In genomic region chr14:89491701-89492381, GRCh38 we compare ENCODE assay signal across 30 cellular contexts.
A peak's percentile ranks its signal among the peaks of the same experiment; 100 is the strongest.
DNase-seq lines count a peak whose midpoint lies in the region; ATAC-seq and TF ChIP-seq lines count a peak whose summit lies in the region.
"Had no signal": no experiment of that assay in that cellular context is flagged by ENCODE, and none has a peak within 500 bp of the region (broad histone marks: within the 10 kb centered on the region; RNA-seq: fewer than 3 reads in every experiment).

No MANE protein-coding gene starts in this region.

- H3K27ac ChIP-seq in ascending aorta = peak overlapping the region; percentile 59 to 70
- H3K27ac ChIP-seq: breast epithelium, heart right ventricle, PC-9, thyroid gland, uterus had no signal

- no peaks in the 10 kb centered on the region for H3K9me3 ChIP-seq in ascending aorta
- H3K9me3 ChIP-seq: breast epithelium, heart right ventricle, SK-N-SH, thyroid gland, uterus had no signal

- H3K36me3 ChIP-seq in ascending aorta = no peaks in the 10 kb centered on the region
- H3K36me3 ChIP-seq: breast epithelium, heart right ventricle, thyroid gland, uterus had no signal

- H3K27ac Mint-ChIP-seq in stimulated activated effector memory CD8-positive, alpha-beta T cell treated with anti-CD3 and anti-CD28 coated beads, Interleukin-12 subunit alpha, Interleukin-12 subunit beta, amount 100 ng/mL, for 72 hours = peak overlapping the region; percentile 10
- H3K27ac Mint-ChIP-seq: T-helper 1 cell treated with Interleukin-12 subunit alpha and Interleukin-12 subunit beta and Interleukin-4 antibody, amounts not matched to agents 30 μg/mL and 1 μg/mL, for 36 hours had no signal

- H3K4me3 ChIP-seq in ascending aorta = no peak overlapping the region
- H3K4me3 ChIP-seq: breast epithelium, heart right ventricle, PC-9, thyroid gland, uterus had no signal

- DNase-seq in ascending aorta (ENCODE audit: low spot score in 2 of 2) (no peak), dermis blood vessel endothelial cell (peak; percentile 74), lung microvascular endothelial cell (ENCODE audit: low read depth in 2 of 2) (peak; percentile 55 to 77), NCI-H1694 treated with DMSO at 0.1 percent for 48 hours (lab: John Stamatoyannopoulos, UW) (no peak), NCI-H1092 treated with DMSO at 0.1 percent for 48 hours (lab: John Stamatoyannopoulos, UW) (no peak)
- no peak for DNase-seq in stimulated activated effector memory CD8-positive, alpha-beta T cell treated with anti-CD3 and anti-CD28 coated beads, Interleukin-12 subunit alpha, Interleukin-12 subunit beta, amount 100 ng/mL, for 72 hours (ENCODE audit: low spot score in 2 of 2)
- DNase-seq: activated CD4-positive, alpha-beta T cell treated with anti-CD3 and anti-CD28 coated beads, Interleukin-2, amount 50 U/mL, for 4 hours; activated naive CD4-positive, alpha-beta T cell treated with Interleukin-2 at 50 U/mL for 16 hours; activated T-cell treated with anti-CD3 and anti-CD28 coated beads, Interleukin-2, amount 50 U/mL, for 48 hours; DMS 273 treated with DMSO at 0.1 percent for 48 hours; effector memory CD4-positive, alpha-beta T cell; erythroblast; heart right ventricle; kidney; naive thymus-derived CD4-positive, alpha-beta T cell; NCI-H1417; NCI-H2081 treated with DMSO at 0.1 percent for 48 hours; NCI-H2227 treated with DMSO at 0.1 percent for 48 hours; NCI-H526 treated with DMSO at 0.1 percent for 48 hours; nucleus accumbens; PC-9; retina; SK-N-SH; stimulated activated CD4-positive, alpha-beta T cell treated with anti-CD3 and anti-CD28 coated beads, Interleukin-2, amount 100 ng/mL, for 24 hours; thyroid gland; uterus had no signal

- H3K4me1 Mint-ChIP-seq in stimulated activated effector memory CD8-positive, alpha-beta T cell treated with anti-CD3 and anti-CD28 coated beads, Interleukin-12 subunit alpha, Interleukin-12 subunit beta, amount 100 ng/mL, for 72 hours = peaks cover 23% of the 10 kb centered on the region

- intact Hi-C loops in ascending aorta (cut with DNase I) = loop anchor here (5.0 kb wide), 1 partner anchor 65 kb away; no protein-coding TSS in a partner anchor

- H3K27me3 ChIP-seq in ascending aorta = no peaks in the 10 kb centered on the region
- H3K27me3 ChIP-seq: breast epithelium, heart right ventricle, thyroid gland, uterus had no signal

- peaks cover 0 to 11% of the 10 kb centered on the region in 2 donors for H3K4me1 ChIP-seq in ascending aorta
- H3K4me1 ChIP-seq: breast epithelium, uterus had no signal

- no peaks in the 10 kb centered on the region for H3K9me3 Mint-ChIP-seq in stimulated activated effector memory CD8-positive, alpha-beta T cell treated with anti-CD3 and anti-CD28 coated beads, Interleukin-12 subunit alpha, Interleukin-12 subunit beta, amount 100 ng/mL, for 72 hours
- H3K9me3 Mint-ChIP-seq: naive thymus-derived CD4-positive, alpha-beta T cell; T-helper 1 cell treated with Interleukin-12 subunit alpha and Interleukin-12 subunit beta and Interleukin-4 antibody, amounts not matched to agents 30 μg/mL and 1 μg/mL, for 36 hours had no signal

- no peak for TF ChIP-seq CTCF in ascending aorta (IDR thresholded peaks at IDR 0.05)

- H3K4me3 Mint-ChIP-seq in stimulated activated effector memory CD8-positive, alpha-beta T cell treated with anti-CD3 and anti-CD28 coated beads, Interleukin-12 subunit alpha, Interleukin-12 subunit beta, amount 100 ng/mL, for 72 hours = no peak overlapping the region
- H3K4me3 Mint-ChIP-seq: naive thymus-derived CD4-positive, alpha-beta T cell; T-helper 1 cell treated with Interleukin-12 subunit alpha and Interleukin-12 subunit beta and Interleukin-4 antibody, amounts not matched to agents 30 μg/mL and 1 μg/mL, for 36 hours had no signal

- no peak for ATAC-seq in stimulated activated effector memory CD8-positive, alpha-beta T cell treated with anti-CD3 and anti-CD28 coated beads, Interleukin-12 subunit alpha, Interleukin-12 subunit beta, amount 100 ng/mL, for 72 hours
- ATAC-seq in GM18873 (IDR thresholded peaks at IDR 0.05; ENCODE audit: low FRiP score, unreplicated experiment) = no peak
- ATAC-seq: heart right ventricle; naive thymus-derived CD4-positive, alpha-beta T cell; Right ventricle myocardium inferior had no signal

- H3K36me3 Mint-ChIP-seq in stimulated activated effector memory CD8-positive, alpha-beta T cell treated with anti-CD3 and anti-CD28 coated beads, Interleukin-12 subunit alpha, Interleukin-12 subunit beta, amount 100 ng/mL, for 72 hours = no peaks in the 10 kb centered on the region

Comparison
In these comparisons a context has a peak if more than half of its experiments do, and no peak if none do; other contexts are left out.
1. DNase-seq: peak in dermis blood vessel endothelial cell (single experiment) and lung microvascular endothelial cell (2 of 2); none in ascending aorta (0 of 2), stimulated activated effector memory CD8-positive, alpha-beta T cell treated with anti-CD3 and anti-CD28 coated beads, Interleukin-12 subunit alpha, Interleukin-12 subunit beta, amount 100 ng/mL, for 72 hours (0 of 2), NCI-H1694 treated with DMSO at 0.1 percent for 48 hours (single experiment) and NCI-H1092 treated with DMSO at 0.1 percent for 48 hours (single experiment).